Comparison of ENCODE assay signal across 3 cellular contexts in genomic region chr2:177119099-177119498, GRCh38.
"Had no signal": no experiment of that assay in that cellular context is flagged by ENCODE, and none has a peak within 500 bp of the region (broad histone marks: within the 10 kb centered on the region; RNA-seq: fewer than 3 reads in every experiment).

No MANE protein-coding gene starts in this region.

- ATAC-seq: GM12878 had no signal

- H3K4me3 ChIP-seq: GM12878 had no signal

- DNase-seq: GDM1, GF-D8 had no signal
